Comparison of ENCODE assay signal across 17 cellular contexts in the genomic region with DNA sequence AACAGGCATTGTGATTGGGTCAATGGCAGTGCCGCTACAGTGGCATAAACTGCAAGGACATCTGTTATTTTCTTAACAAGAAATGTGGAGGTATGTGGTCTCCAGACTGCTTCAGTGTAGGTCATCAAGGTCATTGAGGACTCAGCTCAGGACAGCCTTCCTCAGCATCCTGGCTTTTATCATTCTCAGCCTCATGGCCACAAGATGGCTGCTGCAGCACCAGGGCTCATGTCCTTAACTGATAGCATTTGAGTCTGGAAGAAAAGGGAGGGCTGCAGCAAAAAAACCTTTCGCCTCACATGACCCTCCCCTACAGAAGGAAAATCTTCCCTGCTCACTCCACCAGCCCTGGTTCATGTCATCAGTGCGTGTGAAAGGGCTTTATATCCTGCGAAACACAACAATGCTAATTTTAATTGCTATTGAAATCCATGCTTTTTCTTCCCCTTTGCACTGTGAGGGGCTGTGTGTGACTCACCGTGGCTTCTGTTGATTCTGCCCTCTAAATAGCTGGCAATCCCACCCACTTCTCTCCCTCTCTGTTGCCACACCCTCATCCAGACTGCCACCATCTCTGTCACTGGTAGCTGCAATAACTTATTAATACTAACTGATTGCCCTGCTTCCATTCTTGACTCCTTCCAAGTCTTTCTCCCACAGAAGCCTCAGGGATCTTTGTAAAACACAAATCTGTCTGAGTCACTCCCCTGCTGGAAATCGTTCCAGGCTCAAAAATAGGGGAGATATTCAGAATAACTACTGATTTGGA. TPM values are rescaled to one million over a fixed set of nuclear protein-coding genes. Genes with fewer than 3 reads are reported as not detected.
A peak's percentile ranks its signal among the peaks of the same experiment; 100 is the strongest.
DNase-seq lines count a peak whose midpoint lies in the region; ATAC-seq and TF ChIP-seq lines count a peak whose summit lies in the region.
"Had no signal": no experiment of that assay in that cellular context is flagged by ENCODE, and none has a peak within 500 bp of the region (broad histone marks: within the 10 kb centered on the region; RNA-seq: fewer than 3 reads in every experiment).

No MANE protein-coding gene starts in this region.

- H3K27ac Mint-ChIP-seq in brain, result peak overlapping the region in 3 of 5 experiments; percentile 7 to 29 (median 15)
- H3K27ac Mint-ChIP-seq: activated naive CD8-positive, alpha-beta T cell had no signal

- H3K9me3 Mint-ChIP-seq in brain, result peaks cover 0 to 3% (median 0%) of the 10 kb centered on the region in 5 experiments

- no peak overlapping the region for H2BK12ac ChIP-seq in trophoblast cell (ENCODE audit: low read length)

- H4K91ac ChIP-seq in trophoblast cell (ENCODE audit: low read depth, low read length), result no peak overlapping the region

- ATAC-seq in lower lobe of right lung, result no peak
- ATAC-seq: activated CD4-positive, CD25-positive, alpha-beta regulatory T cell treated with anti-CD3 and anti-CD28 coated beads, Interleukin-2, amount 50 U/mL, for 24 hours; GM12878 had no signal

- H4K12ac ChIP-seq in trophoblast cell (ENCODE audit: low read depth, low read length), result no peak overlapping the region

- no peak overlapping the region for H3K14ac ChIP-seq in trophoblast cell (ENCODE audit: low read length)

- H3K4me3 Mint-ChIP-seq in brain, result no peak overlapping the region
- H3K4me3 Mint-ChIP-seq: activated naive CD8-positive, alpha-beta T cell had no signal

- no peaks in the 10 kb centered on the region for H3K4me1 Mint-ChIP-seq in brain

- H2AFZ ChIP-seq in Karpas-422 (ENCODE audit: low read length) (no peak overlapping the region), trophoblast cell (ENCODE audit: insufficient read depth, low read length, poor library complexity) (no peak overlapping the region)

- H3K4me2 ChIP-seq in Karpas-422 (ENCODE audit: low read depth, low read length, poor library complexity, severe bottlenecking) (no peak overlapping the region), trophoblast cell (ENCODE audit: low read length) (no peak overlapping the region)
- H3K4me2 ChIP-seq: KMS-11 had no signal

- H3K36me3 ChIP-seq in lower lobe of right lung (no peaks in the 10 kb centered on the region), Karpas-422 (ENCODE audit: insufficient read depth, low read length) (no peaks in the 10 kb centered on the region), trophoblast cell (ENCODE audit: control insufficient read depth in 1 of 2, insufficient read depth in 2 of 2, low read length in 2 of 2) (no peaks in the 10 kb centered on the region), thyroid gland (no peaks in the 10 kb centered on the region)

- H3K4ac ChIP-seq in trophoblast cell (ENCODE audit: low read depth, low read length), result no peak overlapping the region

- DNase-seq in AG04450 (ENCODE audit: low read depth, low spot score) (no peak), M059J (ENCODE audit: low read depth) (peak; percentile 44), lower lobe of right lung (peak; percentile 6), Karpas-422 (no peak), trophoblast cell (no peak), NCI-H524 treated with DMSO at 0.1 percent for 48 hours (lab: John Stamatoyannopoulos, UW) (no peak), thyroid gland (no peak)
- DNase-seq: activated CD8-positive, alpha-beta memory T cell treated with anti-CD3 and anti-CD28 coated beads, Interleukin-2, amount 50 U/mL, for 48 hours; AML-193; DMS79; NCI-H2107 had no signal

- CTCF ChIA-PET in AG04450 (lab: Charles Lee), result interaction anchor here (0.7 to 8.4 kb wide), 4 partner anchors 9 to 53 kb away, joined by 3 to 61 read pairs (median 5); no protein-coding TSS in a partner anchor

- peaks cover 6% of the 10 kb centered on the region for H3K27me3 Mint-ChIP-seq in brain

- H2AK5ac ChIP-seq in trophoblast cell (ENCODE audit: low read length), result no peak overlapping the region

- TF ChIP-seq CTCF in AG04450 (IDR thresholded peaks at IDR 0.05; ENCODE audit: low read depth, low read length) (no peak), brain (conservative IDR thresholded peaks at IDR 0.05) (no peak), lower lobe of right lung (IDR thresholded peaks at IDR 0.05) (no peak), thyroid gland (IDR thresholded peaks at IDR 0.05) (no peak)

- H3K36me3 Mint-ChIP-seq in brain, result no peaks in the 10 kb centered on the region
- H3K36me3 Mint-ChIP-seq: activated naive CD8-positive, alpha-beta T cell had no signal

- no peak overlapping the region for H3K9ac ChIP-seq in Karpas-422 (ENCODE audit: low read length)
- no peak overlapping the region for H3K9ac ChIP-seq in trophoblast cell (ENCODE audit: low read length)
- H3K9ac ChIP-seq: KMS-11 had no signal

- H3K27ac ChIP-seq in AG04450 (ENCODE audit: low read depth, low read length), result peak overlapping the region; percentile 57
- no peak overlapping the region for H3K27ac ChIP-seq in lower lobe of right lung
- H3K27ac ChIP-seq in Karpas-422 (ENCODE audit: low read length), result no peak overlapping the region
- H3K27ac ChIP-seq in trophoblast cell (ENCODE audit: low read depth, low read length), result no peak overlapping the region
- no peak overlapping the region for H3K27ac ChIP-seq in thyroid gland
- H3K27ac ChIP-seq: KMS-11 had no signal

- H3K9me2 ChIP-seq in Karpas-422 (replicated peaks; ENCODE audit: insufficient read depth, low read length), result no peaks in the 10 kb centered on the region

- H2BK5ac ChIP-seq in trophoblast cell (ENCODE audit: low read depth, low read length, poor library complexity), result no peak overlapping the region

- no peak for TF ChIP-seq POLR2A in thyroid gland (IDR thresholded peaks at IDR 0.05)

- H3K27me3 ChIP-seq in AG04450 (ENCODE audit: control insufficient read depth, insufficient read depth, low read length) (no peaks in the 10 kb centered on the region), lower lobe of right lung (ENCODE audit: low read depth) (peaks cover 4% of the 10 kb centered on the region), Karpas-422 (ENCODE audit: low read length) (no peaks in the 10 kb centered on the region), trophoblast cell (ENCODE audit: insufficient read depth, low read length) (peaks cover 7% of the 10 kb centered on the region), thyroid gland (no peaks in the 10 kb centered on the region)

- POLR2A ChIA-PET in AG04450 (lab: Yijun Ruan, JAX), result interaction anchor here (1.6 kb wide), 1 partner anchor 11 kb away, joined by 4 read pairs; no protein-coding TSS in a partner anchor

- H3K18ac ChIP-seq in trophoblast cell (ENCODE audit: low read length), result no peak overlapping the region

- H3K4me3 ChIP-seq in AG04450 (ENCODE audit: low read depth, low read length) (no peak overlapping the region), lower lobe of right lung (no peak overlapping the region), Karpas-422 (ENCODE audit: low read length) (no peak overlapping the region), trophoblast cell (ENCODE audit: low read depth, low read length) (no peak overlapping the region), thyroid gland (replicated peaks in 1 of 3) (no peak overlapping the region)
- H3K4me3 ChIP-seq: GM12878 had no signal

- no peak overlapping the region for H3K23ac ChIP-seq in trophoblast cell (ENCODE audit: low read length)

- no peaks in the 10 kb centered on the region for H4K20me1 ChIP-seq in Karpas-422 (ENCODE audit: insufficient read depth, low read depth, low read length)

- H3K9me3 ChIP-seq in AG04450 (ENCODE audit: control insufficient read depth, insufficient read depth, low read length) (no peaks in the 10 kb centered on the region; the same call in none of the 2 replicates), lower lobe of right lung (no peaks in the 10 kb centered on the region), Karpas-422 (ENCODE audit: low read length) (no peaks in the 10 kb centered on the region), trophoblast cell (ENCODE audit: insufficient read depth, low read depth, low read length) (peaks cover 2% of the 10 kb centered on the region), thyroid gland (no peaks in the 10 kb centered on the region)

- intact Hi-C loops in lower lobe of right lung (cut with DNase I) (no loop called here), thyroid gland (cut with DNase I) (no loop called here)

- H4K8ac ChIP-seq in trophoblast cell (ENCODE audit: low read depth, low read length), result no peak overlapping the region

- H3K79me1 ChIP-seq in trophoblast cell (ENCODE audit: low read length), result no peaks in the 10 kb centered on the region

- H3K4me1 ChIP-seq in lower lobe of right lung (peaks cover 9% of the 10 kb centered on the region), Karpas-422 (ENCODE audit: low read length) (no peaks in the 10 kb centered on the region), trophoblast cell (ENCODE audit: control insufficient read depth in 1 of 2, insufficient read depth in 2 of 2, low read length in 2 of 2) (peaks cover 2 to 11% of the 10 kb centered on the region in 2 experiments), thyroid gland (peaks cover 5 to 26% of the 10 kb centered on the region in 2 donors)

- no peak overlapping the region for H2BK120ac ChIP-seq in trophoblast cell (ENCODE audit: insufficient read depth, low read length, poor library complexity)

- WGBS in trophoblast cell (ENCODE audit: extremely low coverage, insufficient coverage, insufficient read length), result no CpG with 5 or more reads among the region's 6 CpGs
- 77 to 80% methylated on average over 6 of the region's 6 CpGs for WGBS in thyroid gland, 2 donors

- no peaks in the 10 kb centered on the region for H3K79me2 ChIP-seq in Karpas-422 (ENCODE audit: low read length)
- H3K79me2 ChIP-seq in trophoblast cell (ENCODE audit: control insufficient read depth, insufficient read depth, low read length, poor library complexity), result no peaks in the 10 kb centered on the region

RNA-seq across cellular contexts. Expression of a gene that starts 43.8 kb away (rescaled TPM):
- polyA plus RNA-seq in AG04450 (2011; rRNA removed) (0.88 and 0.91 TPM in 2 replicates), brain (ENCODE audit: insufficient read depth, low read depth, low replicate concordance) (0.76 TPM)
- polyA minus RNA-seq in AG04450 (2011; rRNA and poly(A)+ RNA removed), result 0.37 and 0.39 TPM in 2 replicates
- total RNA-seq in M059J (2014; rRNA removed; shearing (Covaris generic)), result not detected in 2 replicates
- total RNA-seq in lower lobe of right lung (1.2 TPM), thyroid gland (not detected)
- total RNA-seq in Karpas-422 (2014; rRNA removed; shearing (Covaris generic); ENCODE audit: low replicate concordance), result not detected in 2 replicates
- not detected in 2 replicates for polyA plus RNA-seq in trophoblast cell (2013)
- total RNA-seq: GM12878, lung microvascular endothelial cell had no signal
- polyA plus RNA-seq: GM12878 had no signal

Comparison
In these comparisons a context has a peak if more than half of its experiments do, and no peak if none do; other contexts are left out.
1. DNase-seq: peak in M059J (single experiment) and lower lobe of right lung (single experiment); none in AG04450 (single experiment), Karpas-422 (single experiment), trophoblast cell (0 of 2), NCI-H524 treated with DMSO at 0.1 percent for 48 hours (single experiment) and thyroid gland (0 of 2).